In the genomic region with DNA sequence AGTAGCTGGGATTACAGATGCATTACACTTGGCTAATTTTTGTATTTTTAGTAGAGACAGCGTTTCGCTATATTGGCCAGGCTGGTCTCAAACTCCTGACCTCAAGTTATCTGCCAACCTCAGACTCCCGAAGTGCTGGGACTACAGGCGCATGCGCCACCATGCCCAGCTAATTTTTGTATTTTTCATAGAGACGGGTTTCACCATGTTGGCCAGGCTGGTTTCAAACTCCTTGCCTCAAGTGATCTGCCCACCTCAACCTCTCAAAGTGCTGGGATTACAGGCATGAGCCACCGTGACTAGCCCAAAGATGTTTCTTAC, we compare ENCODE assay signal across 8 cellular contexts. TPM values are rescaled to one million over a fixed set of nuclear protein-coding genes. Genes with fewer than 3 reads are reported as not detected.
DNase-seq lines count a peak whose midpoint lies in the region; ATAC-seq and TF ChIP-seq lines count a peak whose summit lies in the region.
"Not testable (repeated sequence)": the region's sequence is repeated elsewhere in the genome, so short reads cannot be mapped to it uniquely, and the experiment has no call there.

No MANE protein-coding gene starts in this region.

- H3K4me1 ChIP-seq in CD4-positive, CD25-positive, alpha-beta regulatory T cell (ENCODE audit: control insufficient read depth, insufficient read depth, low read length, poor library complexity, severe bottlenecking): peaks cover 37% of the 10 kb centered on the region
- H3K4me1 ChIP-seq in OCI-LY3 (ENCODE audit: low read length) (peaks cover 42% of the 10 kb centered on the region), adipocyte (ENCODE audit: control insufficient read depth, insufficient read depth, low read length) (peaks cover 47% of the 10 kb centered on the region), esophagus muscularis mucosa (peaks cover 18 to 58% (median 41%) of the 10 kb centered on the region in 4 donors), lower lobe of right lung (peaks cover 77% of the 10 kb centered on the region)
- not testable (repeated sequence) for H3K4me1 ChIP-seq in thymus (ENCODE audit: control insufficient read depth, insufficient read depth, low read length)

- peak overlapping the region; percentile 81 for H3K27ac ChIP-seq in CD4-positive, CD25-positive, alpha-beta regulatory T cell (ENCODE audit: insufficient read depth, low read length, poor library complexity, severe bottlenecking)
- H3K27ac ChIP-seq in OCI-LY3 (ENCODE audit: low read length): peak overlapping the region; percentile 44
- H3K27ac ChIP-seq in esophagus muscularis mucosa (replicated peaks in 1 of 4): peak overlapping the region; percentile 75 to 81 (median 78)
- peak overlapping the region; percentile 51 for H3K27ac ChIP-seq in lower lobe of right lung
- peak overlapping the region; percentile 33 for H3K27ac ChIP-seq in thymus (ENCODE audit: low read depth)

- peak overlapping the region; percentile 83; the same call in 1 of the 2 replicates for H2AFZ ChIP-seq in OCI-LY3 (ENCODE audit: low read depth, low read length)

- not testable (repeated sequence) for H3K27me3 Mint-ChIP-seq in CD4-positive, CD25-positive, alpha-beta regulatory T cell; activated CD4-positive, alpha-beta T cell treated with anti-CD3 and anti-CD28 coated beads, Interleukin-2, amount 10 ng/mL, durations not matched to agents 7 days and 5 days; progenitor cell of endocrine pancreas

- POLR2A ChIA-PET in activated CD4-positive, alpha-beta T cell treated with anti-CD3 and anti-CD28 coated beads, Interleukin-2, amount 10 ng/mL, durations not matched to agents 7 days and 5 days (lab: Charles Lee): interaction anchor here (1.0 to 2.1 kb wide), 2 partner anchors 9 to 98 kb away, joined by 8 to 12 read pairs; no protein-coding TSS in a partner anchor

- not testable (repeated sequence) for ATAC-seq in CD4-positive, CD25-positive, alpha-beta regulatory T cell (ENCODE audit: low read depth in 2 of 2); lower lobe of right lung

- not testable (repeated sequence) for H3K79me2 ChIP-seq in OCI-LY3 (ENCODE audit: low read length)

- H4K20me1 ChIP-seq in OCI-LY3 (ENCODE audit: insufficient read depth, low read length): not testable (repeated sequence)

- not testable (repeated sequence) for TF ChIP-seq POLR2A in esophagus muscularis mucosa (IDR thresholded peaks at IDR 0.05; ENCODE audit: low read depth)

- H3K4me2 ChIP-seq in OCI-LY3 (ENCODE audit: low read length): peak overlapping the region; percentile 53

- not testable (repeated sequence) for H3K36me3 Mint-ChIP-seq in CD4-positive, CD25-positive, alpha-beta regulatory T cell; activated CD4-positive, alpha-beta T cell treated with anti-CD3 and anti-CD28 coated beads, Interleukin-2, amount 10 ng/mL, durations not matched to agents 7 days and 5 days (ENCODE audit: low read depth); progenitor cell of endocrine pancreas (ENCODE audit: insufficient read depth)

- peak overlapping the region; percentile 58 for H3K4me3 ChIP-seq in CD4-positive, CD25-positive, alpha-beta regulatory T cell (ENCODE audit: low read depth, low read length)
- peak overlapping the region; percentile 55 for H3K4me3 ChIP-seq in OCI-LY3 (ENCODE audit: low read length)
- H3K4me3 ChIP-seq in adipocyte (ENCODE audit: low read length); esophagus muscularis mucosa; lower lobe of right lung; thymus (ENCODE audit: low read length): not testable (repeated sequence)

- intact Hi-C loops in esophagus muscularis mucosa (cut with DNase I); lower lobe of right lung (cut with DNase I): not testable (repeated sequence)

- 96% methylated on average over 7 of the region's 7 CpGs for WGBS in esophagus muscularis mucosa
- WGBS in thymus: 99% methylated on average over 7 of the region's 7 CpGs

- H3K9ac ChIP-seq in OCI-LY3 (ENCODE audit: low read length) (peak overlapping the region; percentile 24; the same call in 1 of the 2 replicates), adipocyte (ENCODE audit: low read length) (peak overlapping the region; percentile 76)

- H3K9me3 Mint-ChIP-seq in CD4-positive, CD25-positive, alpha-beta regulatory T cell; activated CD4-positive, alpha-beta T cell treated with anti-CD3 and anti-CD28 coated beads, Interleukin-2, amount 10 ng/mL, durations not matched to agents 7 days and 5 days; progenitor cell of endocrine pancreas (ENCODE audit: low read depth): not testable (repeated sequence)

- H3K36me3 ChIP-seq in CD4-positive, CD25-positive, alpha-beta regulatory T cell (ENCODE audit: control insufficient read depth, insufficient read depth, low read length); OCI-LY3 (replicated peaks; ENCODE audit: low read depth, low read length); adipocyte (ENCODE audit: control insufficient read depth, insufficient read depth, low read length, severe bottlenecking); esophagus muscularis mucosa; lower lobe of right lung; thymus (ENCODE audit: control insufficient read depth, insufficient read depth): not testable (repeated sequence)

- not testable (repeated sequence) for TF ChIP-seq CTCF in OCI-LY3 (IDR thresholded peaks at IDR 0.05; ENCODE audit: low read depth, low read length); esophagus muscularis mucosa (IDR thresholded peaks at IDR 0.05); lower lobe of right lung (IDR thresholded peaks at IDR 0.05); progenitor cell of endocrine pancreas (IDR thresholded peaks at IDR 0.05; ENCODE audit: unreplicated experiment)

- H3K27me3 ChIP-seq in CD4-positive, CD25-positive, alpha-beta regulatory T cell (ENCODE audit: control insufficient read depth, insufficient read depth, low read length); OCI-LY3 (ENCODE audit: low read depth, low read length); adipocyte (replicated peaks; ENCODE audit: control insufficient read depth, insufficient read depth, low read length); esophagus muscularis mucosa; lower lobe of right lung (ENCODE audit: low read depth); thymus (ENCODE audit: control insufficient read depth, insufficient read depth): not testable (repeated sequence)

- CTCF ChIA-PET in activated CD4-positive, alpha-beta T cell treated with anti-CD3 and anti-CD28 coated beads, Interleukin-2, amount 10 ng/mL, durations not matched to agents 7 days and 5 days (lab: Charles Lee): interaction anchor here (1.6 to 2.0 kb wide), 2 partner anchors 11 to 15 kb away, joined by 9 to 11 read pairs; no protein-coding TSS in a partner anchor

- not testable (repeated sequence) for H3K9me3 ChIP-seq in CD4-positive, CD25-positive, alpha-beta regulatory T cell (ENCODE audit: control insufficient read depth in 2 of 2, low read length in 2 of 2); OCI-LY3 (ENCODE audit: insufficient read depth, low read length); adipocyte (ENCODE audit: control insufficient read depth, low read length); esophagus muscularis mucosa; lower lobe of right lung; thymus (ENCODE audit: control insufficient read depth)

- H3K4me3 Mint-ChIP-seq in CD4-positive, CD25-positive, alpha-beta regulatory T cell: peak overlapping the region in 3 of 4 donors; percentile 44 to 70 (median 47)
- H3K4me3 Mint-ChIP-seq in activated CD4-positive, alpha-beta T cell treated with anti-CD3 and anti-CD28 coated beads, Interleukin-2, amount 10 ng/mL, durations not matched to agents 7 days and 5 days; progenitor cell of endocrine pancreas (ENCODE audit: low read depth): not testable (repeated sequence)

- not testable (repeated sequence) for DNase-seq in CD4-positive, CD25-positive, alpha-beta regulatory T cell; activated CD4-positive, alpha-beta T cell treated with anti-CD3 and anti-CD28 coated beads, Interleukin-2, amount 10 ng/mL, durations not matched to agents 7 days and 5 days; adipocyte (ENCODE audit: low read depth); esophagus muscularis mucosa (ENCODE audit: extremely low spot score); lower lobe of right lung; progenitor cell of endocrine pancreas (ENCODE audit: low spot score, unreplicated experiment)

- TF ChIP-seq EP300 in esophagus muscularis mucosa (IDR thresholded peaks at IDR 0.05): not testable (repeated sequence)

- peak overlapping the region; percentile 83 to 86 (median 84) for H3K27ac Mint-ChIP-seq in CD4-positive, CD25-positive, alpha-beta regulatory T cell
- H3K27ac Mint-ChIP-seq in activated CD4-positive, alpha-beta T cell treated with anti-CD3 and anti-CD28 coated beads, Interleukin-2, amount 10 ng/mL, durations not matched to agents 7 days and 5 days: peak overlapping the region; percentile 73
- peak overlapping the region; percentile 26 for H3K27ac Mint-ChIP-seq in progenitor cell of endocrine pancreas

- peaks cover 20 to 54% (median 37%) of the 10 kb centered on the region in 4 donors for H3K4me1 Mint-ChIP-seq in CD4-positive, CD25-positive, alpha-beta regulatory T cell
- peaks cover 56% of the 10 kb centered on the region for H3K4me1 Mint-ChIP-seq in activated CD4-positive, alpha-beta T cell treated with anti-CD3 and anti-CD28 coated beads, Interleukin-2, amount 10 ng/mL, durations not matched to agents 7 days and 5 days
- peaks cover 45% of the 10 kb centered on the region for H3K4me1 Mint-ChIP-seq in progenitor cell of endocrine pancreas (ENCODE audit: low read depth)

RNA-seq across cellular contexts. Expression of a gene that starts 39.9 kb away (rescaled TPM):
- total RNA-seq in CD4-positive, CD25-positive, alpha-beta regulatory T cell: 16.3 TPM
- 10 to 100 TPM; 21.0 to 28.2 (median 24.6) TPM for polyA plus RNA-seq in CD4-positive, CD25-positive, alpha-beta regulatory T cell
- 10 to 100 TPM; 12.3 to 13.8 TPM for total RNA-seq in activated CD4-positive, alpha-beta T cell treated with anti-CD3 and anti-CD28 coated beads, Interleukin-2, amount 10 ng/mL, durations not matched to agents 7 days and 5 days
- total RNA-seq in esophagus muscularis mucosa (10 to 100 TPM in 1 of 4 donors, 1 to 10 TPM in 3; 5.6 to 10.4 (median 7.0) TPM), lower lobe of right lung (14.7 TPM), progenitor cell of endocrine pancreas (31.7 and 31.8 TPM in 2 replicates)
- polyA plus RNA-seq in thymus: 16.6 TPM

RNA-seq across cellular contexts. Expression of a gene that starts 40.1 kb away (rescaled TPM):
- 123 TPM for total RNA-seq in CD4-positive, CD25-positive, alpha-beta regulatory T cell
- polyA plus RNA-seq in CD4-positive, CD25-positive, alpha-beta regulatory T cell: 10 to 100 TPM; 19.9 to 28.1 (median 25.0) TPM
- 10 to 100 TPM; 46.7 to 50.3 TPM for total RNA-seq in activated CD4-positive, alpha-beta T cell treated with anti-CD3 and anti-CD28 coated beads, Interleukin-2, amount 10 ng/mL, durations not matched to agents 7 days and 5 days
- total RNA-seq in esophagus muscularis mucosa: 10 to 100 TPM; 26.6 to 45.2 (median 33.4) TPM
- 29.0 TPM for total RNA-seq in lower lobe of right lung
- total RNA-seq in progenitor cell of endocrine pancreas: 48.9 and 53.8 TPM in 2 replicates
- polyA plus RNA-seq in thymus: 18.8 TPM

Comparison
In these comparisons a context has a peak if more than half of its experiments do, and no peak if none do; other contexts are left out.
1. H3K27ac Mint-ChIP-seq: peak in every context shown above with its lines; median percentile 84 in CD4-positive, CD25-positive, alpha-beta regulatory T cell; 73 in activated CD4-positive, alpha-beta T cell treated with anti-CD3 and anti-CD28 coated beads, Interleukin-2, amount 10 ng/mL, durations not matched to agents 7 days and 5 days; 26 in progenitor cell of endocrine pancreas.